35 cellular contexts compared by ENCODE assay signal in genomic region chr12:104941454-104941853, GRCh38.
"Had no signal": no experiment of that assay in that cellular context is flagged by ENCODE, and none has a peak within 500 bp of the region (broad histone marks: within the 10 kb centered on the region; RNA-seq: fewer than 3 reads in every experiment).

No MANE protein-coding gene starts in this region.

- H3K9me3 ChIP-seq: adrenal gland, ascending aorta, body of pancreas, breast epithelium had no signal

- DNase-seq: activated effector memory CD4-positive, alpha-beta T cell treated with anti-CD3 and anti-CD28 coated beads, Interleukin-2, amount 50 U/mL, for 16 hours; activated effector memory CD4-positive, alpha-beta T cell treated with Interleukin-2 at 50 U/mL for 16 hours; activated gamma-delta T cell; activated gamma-delta T cell treated with Interleukin-2 at 50 U/mL for 16 hours; activated naive CD4-positive, alpha-beta T cell; activated naive CD4-positive, alpha-beta T cell treated with anti-CD3 and anti-CD28 coated beads for 36 hours; activated naive CD4-positive, alpha-beta T cell treated with anti-CD3 and anti-CD28 coated beads, Interleukin-2, amount 10 ng/mL, durations not matched to agents 7 days and 5 days; activated naive CD4-positive, alpha-beta T cell treated with anti-CD3 and anti-CD28 coated beads, Interleukin-2, amount 50 U/mL, for 16 hours; activated naive CD4-positive, alpha-beta T cell treated with Interleukin-2 at 50 U/mL for 16 hours; activated naive CD8-positive, alpha-beta T cell treated with anti-CD3 and anti-CD28 coated beads for 36 hours; activated naive CD8-positive, alpha-beta T cell treated with anti-CD3 and anti-CD28 coated beads, Interleukin-2, amount 10 ng/mL, durations not matched to agents 7 days and 5 days; activated naive CD8-positive, alpha-beta T cell treated with anti-CD3 and anti-CD28 coated beads, Interleukin-2, amount 50 U/mL, for 24 hours; activated T-cell treated with anti-CD3 and anti-CD28 coated beads for 4 hours; activated T-cell treated with anti-CD3 and anti-CD28 coated beads, Interleukin-2, amount 50 U/mL, for 1 hour; activated T-cell treated with anti-CD3 and anti-CD28 coated beads, Interleukin-2, amount 50 U/mL, for 24 hours; activated T-cell treated with anti-CD3 and anti-CD28 coated beads, Interleukin-2, amount 50 U/mL, for 4 hours; activated T-cell treated with anti-CD3 and anti-CD28 coated beads, Interleukin-2, amount 50 U/mL, for 48 hours; activated T-cell treated with anti-CD3 and anti-CD28 coated beads, Interleukin-2, amount 50 U/mL, for 72 hours; adrenal gland; amniotic stem cell; amygdala; anterior cingulate cortex; aorta; body of pancreas; brain microvascular endothelial cell; caudate nucleus; central memory CD4-positive, alpha-beta T cell; cerebellar nuclear complex had no signal

- H3K36me3 ChIP-seq: adrenal gland, ascending aorta, brain microvascular endothelial cell, breast epithelium, cardiac muscle cell had no signal

- FAIRE-seq: astrocyte, bronchial epithelial cell had no signal

- H3K27ac ChIP-seq: adrenal gland, body of pancreas, brain microvascular endothelial cell, breast epithelium, cardiac muscle cell had no signal

- H3K27me3 ChIP-seq: adrenal gland, ascending aorta, body of pancreas, brain microvascular endothelial cell, breast epithelium, cardiac muscle cell had no signal

- ATAC-seq: activated naive CD4-positive, alpha-beta T cell treated with anti-CD3 and anti-CD28 coated beads, Interleukin-2, amount 50 U/mL, for 72 hours; activated naive CD8-positive, alpha-beta T cell treated with anti-CD3 and anti-CD28 coated beads, Interleukin-2, amount 50 U/mL, for 24 hours; activated T-cell treated with anti-CD3 and anti-CD28 coated beads, Interleukin-2, amount 50 U/mL, for 4 hours; activated T-cell treated with anti-CD3 and anti-CD28 coated beads, Interleukin-2, amount 50 U/mL, for 72 hours; activated T-helper 17 cell treated with anti-CD3 and anti-CD28 coated beads, Interleukin-2, amount 50 U/mL, for 72 hours; body of pancreas had no signal

- H3K4me3 ChIP-seq: adrenal gland, ascending aorta, body of pancreas, breast epithelium, cardiac muscle cell had no signal

- H3K4me1 ChIP-seq: adrenal gland, breast epithelium had no signal
